In genomic region chr2:196169521-196169920, GRCh38 we compare ENCODE assay signal across 8 cellular contexts. TPM values are rescaled to one million over a fixed set of nuclear protein-coding genes. Genes with fewer than 3 reads are reported as not detected.
DNase-seq lines count a peak whose midpoint lies in the region; ATAC-seq and TF ChIP-seq lines count a peak whose summit lies in the region.

No MANE protein-coding gene starts in this region.

- H3K36me3 Mint-ChIP-seq in stimulated activated memory B cell treated with anti-CD40 and anti-IgM and Interleukin-4, amounts not matched to agents 10 μg/mL and 1 μg/mL and 100 μg/mL, for 72 hours: peaks cover 60% of the 10 kb centered on the region

- intact Hi-C loops in posterior vena cava (cut with DNase I): no loop called here

- no peaks in the 10 kb centered on the region for H3K27me3 Mint-ChIP-seq in stimulated activated memory B cell treated with anti-CD40 and anti-IgM and Interleukin-4, amounts not matched to agents 10 μg/mL and 1 μg/mL and 100 μg/mL, for 72 hours

- DNase-seq in SIG-M5 treated with dmso at 0.1 percent for 504 hours (lab: John Stamatoyannopoulos, UW; ENCODE audit: unreplicated experiment) (peak; percentile 66), SIG-M5 (lab: John Stamatoyannopoulos, UW) (no peak), SKM-1 treated with dmso at 0.1 percent for 144 hours (lab: John Stamatoyannopoulos, UW; ENCODE audit: unreplicated experiment) (peak; percentile 42), fibroblast of the aortic adventitia (ENCODE audit: low read depth) (peak; percentile 32), activated gamma-delta T cell treated with Interleukin-2 at 50 U/mL for 16 hours (no peak), posterior vena cava (ENCODE audit: low spot score) (no peak)

- peaks cover 54% of the 10 kb centered on the region for H3K4me1 Mint-ChIP-seq in stimulated activated memory B cell treated with anti-CD40 and anti-IgM and Interleukin-4, amounts not matched to agents 10 μg/mL and 1 μg/mL and 100 μg/mL, for 72 hours

- no peaks in the 10 kb centered on the region for H3K9me3 Mint-ChIP-seq in stimulated activated memory B cell treated with anti-CD40 and anti-IgM and Interleukin-4, amounts not matched to agents 10 μg/mL and 1 μg/mL and 100 μg/mL, for 72 hours

- ATAC-seq in stimulated activated memory B cell treated with anti-CD40 and anti-IgM and Interleukin-4, amounts not matched to agents 10 μg/mL and 1 μg/mL and 100 μg/mL, for 72 hours: no peak
- no peak for ATAC-seq in GM18907 (IDR thresholded peaks at IDR 0.05; ENCODE audit: unreplicated experiment)

- TF ChIP-seq CTCF in fibroblast of the aortic adventitia (IDR thresholded peaks at IDR 0.05; ENCODE audit: insufficient read depth, low read length): no peak

- peak overlapping the region; percentile 96 for H3K27ac Mint-ChIP-seq in stimulated activated memory B cell treated with anti-CD40 and anti-IgM and Interleukin-4, amounts not matched to agents 10 μg/mL and 1 μg/mL and 100 μg/mL, for 72 hours

- peak overlapping the region; percentile 97 for H3K4me3 Mint-ChIP-seq in stimulated activated memory B cell treated with anti-CD40 and anti-IgM and Interleukin-4, amounts not matched to agents 10 μg/mL and 1 μg/mL and 100 μg/mL, for 72 hours

- H3K4me3 ChIP-seq in fibroblast of the aortic adventitia (ENCODE audit: low read depth, low read length): peak overlapping the region; percentile 89

RNA-seq across cellular contexts. Expression of gene STK17B, which starts 1.9 kb away (rescaled TPM):
- total RNA-seq in fibroblast of the aortic adventitia (ENCODE audit: low replicate concordance) (50.5 and 114 TPM in 2 replicates), posterior vena cava (10 to 100 TPM; 23.3 to 31.8 TPM)

Comparison
In these comparisons a context has a peak if more than half of its experiments do, and no peak if none do; other contexts are left out.
1. DNase-seq: peak in SIG-M5 treated with dmso at 0.1 percent for 504 hours (single experiment), SKM-1 treated with dmso at 0.1 percent for 144 hours (single experiment) and fibroblast of the aortic adventitia (single experiment); none in SIG-M5 (single experiment), activated gamma-delta T cell treated with Interleukin-2 at 50 U/mL for 16 hours (single experiment) and posterior vena cava (single experiment).